Comparison of ENCODE assay signal across 1 cellular context in the genomic region with DNA sequence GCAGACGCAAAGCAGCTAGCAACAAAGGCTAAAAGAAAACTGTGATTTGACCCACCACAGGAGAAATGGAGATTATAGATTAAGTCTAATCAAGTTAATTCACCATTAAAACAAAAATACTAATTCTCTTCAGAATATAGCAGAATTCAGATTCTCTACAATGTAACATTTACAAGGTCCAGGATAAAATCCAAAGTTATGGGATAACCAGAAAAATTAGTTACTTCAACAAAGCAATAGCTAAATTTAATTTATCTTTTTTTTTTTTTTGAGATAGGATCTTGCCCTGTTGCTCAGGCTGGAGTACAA.
TF ChIP-seq lines count a peak whose summit lies in the region.

No MANE protein-coding gene starts in this region.

TF ChIP-seq in WTC11, 78 proteins besides CTCF, POLR2A, EP300 and RAD21 (continued from another document):
- TF ChIP-seq, protein P1, sequence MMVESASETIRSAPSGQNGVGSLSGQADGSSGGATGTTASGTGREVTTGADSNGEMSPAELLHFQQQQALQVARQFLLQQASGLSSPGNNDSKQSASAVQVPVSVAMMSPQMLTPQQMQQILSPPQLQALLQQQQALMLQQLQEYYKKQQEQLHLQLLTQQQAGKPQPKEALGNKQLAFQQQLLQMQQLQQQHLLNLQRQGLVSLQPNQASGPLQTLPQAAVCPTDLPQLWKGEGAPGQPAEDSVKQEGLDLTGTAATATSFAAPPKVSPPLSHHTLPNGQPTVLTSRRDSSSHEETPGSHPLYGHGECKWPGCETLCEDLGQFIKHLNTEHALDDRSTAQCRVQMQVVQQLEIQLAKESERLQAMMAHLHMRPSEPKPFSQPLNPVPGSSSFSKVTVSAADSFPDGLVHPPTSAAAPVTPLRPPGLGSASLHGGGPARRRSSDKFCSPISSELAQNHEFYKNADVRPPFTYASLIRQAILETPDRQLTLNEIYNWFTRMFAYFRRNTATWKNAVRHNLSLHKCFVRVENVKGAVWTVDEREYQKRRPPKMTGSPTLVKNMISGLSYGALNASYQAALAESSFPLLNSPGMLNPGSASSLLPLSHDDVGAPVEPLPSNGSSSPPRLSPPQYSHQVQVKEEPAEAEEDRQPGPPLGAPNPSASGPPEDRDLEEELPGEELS (CRISPR knock-in tag; IDR thresholded peaks at IDR 0.05): no peak
- TF ChIP-seq GTF2I (CRISPR knock-in tag; conservative IDR thresholded peaks at IDR 0.05) (no peak), ZNF263 (CRISPR knock-in tag; IDR thresholded peaks at IDR 0.05; ENCODE audit: low read depth) (no peak), KAT7 (CRISPR knock-in tag; IDR thresholded peaks at IDR 0.05; ENCODE audit: borderline replicate concordance) (no peak)
TF ChIP-seq in WTC11: peak in this region for 0.
